Comparison of ENCODE assay signal across 9 cellular contexts in the genomic region with DNA sequence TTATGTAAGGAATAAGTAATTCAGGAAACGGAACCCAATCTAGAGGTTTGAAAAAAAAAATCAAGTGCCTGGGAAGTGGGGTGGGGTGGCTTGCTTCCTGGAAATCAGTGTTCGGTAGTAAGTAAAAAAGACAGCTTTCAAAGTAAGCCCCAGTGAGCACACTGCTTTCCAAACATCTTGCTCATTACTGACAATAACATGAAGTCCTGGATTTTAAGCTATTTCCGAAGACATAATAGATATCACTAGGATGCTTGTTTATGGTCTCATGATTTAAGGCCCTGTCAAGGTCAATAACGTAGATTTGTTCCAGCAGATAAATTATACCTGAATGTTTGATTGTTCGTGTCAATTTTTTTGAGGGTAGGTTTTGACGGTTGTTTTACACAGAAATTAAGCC. TPM values are rescaled to one million over a fixed set of nuclear protein-coding genes. Genes with fewer than 3 reads are reported as not detected.
DNase-seq lines count a peak whose midpoint lies in the region; ATAC-seq and TF ChIP-seq lines count a peak whose summit lies in the region.
"Had no signal": no experiment of that assay in that cellular context is flagged by ENCODE, and none has a peak within 500 bp of the region (broad histone marks: within the 10 kb centered on the region; RNA-seq: fewer than 3 reads in every experiment).

No MANE protein-coding gene starts in this region.

- no peaks in the 10 kb centered on the region for H3K27me3 Mint-ChIP-seq in stimulated activated naive CD8-positive, alpha-beta T cell treated with anti-CD3 and anti-CD28 coated beads, Interleukin-15, Interleukin-2, amounts not matched to agents 100 ng/mL and 50 ng/mL, for 24 hours

- ATAC-seq in stimulated activated naive CD8-positive, alpha-beta T cell treated with anti-CD3 and anti-CD28 coated beads, Interleukin-15, Interleukin-2, amounts not matched to agents 100 U/mL and 50 U/mL, for 24 hours: no peak
- ATAC-seq in HG02571 (IDR thresholded peaks at IDR 0.05; ENCODE audit: unreplicated experiment): no peak

- TF ChIP-seq CTCF in astrocyte of the spinal cord (IDR thresholded peaks at IDR 0.05; ENCODE audit: low read depth, low read length) (no peak), GM20000 (IDR thresholded peaks at IDR 0.05; ENCODE audit: extremely low read depth, missing control alignments) (no peak)

- H3K27ac Mint-ChIP-seq in stimulated activated naive CD8-positive, alpha-beta T cell treated with anti-CD3 and anti-CD28 coated beads, Interleukin-15, Interleukin-2, amounts not matched to agents 100 ng/mL and 50 ng/mL, for 24 hours: peak overlapping the region; percentile 96

- H3K4me3 Mint-ChIP-seq in stimulated activated naive CD8-positive, alpha-beta T cell treated with anti-CD3 and anti-CD28 coated beads, Interleukin-15, Interleukin-2, amounts not matched to agents 100 ng/mL and 50 ng/mL, for 24 hours: peak overlapping the region; percentile 98

- no peaks in the 10 kb centered on the region for H3K9me3 Mint-ChIP-seq in stimulated activated naive CD8-positive, alpha-beta T cell treated with anti-CD3 and anti-CD28 coated beads, Interleukin-15, Interleukin-2, amounts not matched to agents 100 ng/mL and 50 ng/mL, for 24 hours

- in situ Hi-C loops in astrocyte of the spinal cord (cut with HindIII; ENCODE audit: low sequenced_read_pairs): no loop called here

- H3K36me3 Mint-ChIP-seq in stimulated activated naive CD8-positive, alpha-beta T cell treated with anti-CD3 and anti-CD28 coated beads, Interleukin-15, Interleukin-2, amounts not matched to agents 100 ng/mL and 50 ng/mL, for 24 hours (ENCODE audit: low read depth): peaks cover 28% of the 10 kb centered on the region

- H3K4me3 ChIP-seq in astrocyte of the spinal cord (ENCODE audit: low read depth, low read length): peak overlapping the region; percentile 75

- peaks cover 73% of the 10 kb centered on the region for H3K4me1 Mint-ChIP-seq in stimulated activated naive CD8-positive, alpha-beta T cell treated with anti-CD3 and anti-CD28 coated beads, Interleukin-15, Interleukin-2, amounts not matched to agents 100 ng/mL and 50 ng/mL, for 24 hours (ENCODE audit: low read depth)

- DNase-seq in stimulated activated naive CD8-positive, alpha-beta T cell treated with anti-CD3 and anti-CD28 coated beads, Interleukin-15, Interleukin-2, amounts not matched to agents 100 U/mL and 50 U/mL, for 24 hours: no peak
- DNase-seq in astrocyte of the spinal cord (ENCODE audit: low read depth, low spot score) (no peak), lung microvascular endothelial cell (ENCODE audit: low read depth in 2 of 2) (peak; percentile 4 to 13), HuH-7.5 (ENCODE audit: low spot score) (no peak), GM20000 (ENCODE audit: low spot score) (no peak)
- DNase-seq in stimulated activated naive CD4-positive, alpha-beta T cell (lab: John Stamatoyannopoulos, UW): no peak

RNA-seq across cellular contexts. Expression of a gene that starts 1.3 kb away (rescaled TPM):
- total RNA-seq in lung microvascular endothelial cell: 0.22 and 1.2 TPM in 2 replicates

RNA-seq across cellular contexts. Expression of a gene that starts 29.7 kb away (rescaled TPM):
- not detected in 2 replicates for total RNA-seq in lung microvascular endothelial cell
- total RNA-seq: glomerular endothelial cell had no signal

Comparison
In these comparisons a context has a peak if more than half of its experiments do, and no peak if none do; other contexts are left out.
1. DNase-seq: peak in lung microvascular endothelial cell (2 of 2); none in stimulated activated naive CD8-positive, alpha-beta T cell treated with anti-CD3 and anti-CD28 coated beads, Interleukin-15, Interleukin-2, amounts not matched to agents 100 U/mL and 50 U/mL, for 24 hours (single experiment), astrocyte of the spinal cord (single experiment), stimulated activated naive CD4-positive, alpha-beta T cell (0 of 6), HuH-7.5 (single experiment) and GM20000 (single experiment).